Comparison of ENCODE assay signal across 11 cellular contexts in the genomic region with DNA sequence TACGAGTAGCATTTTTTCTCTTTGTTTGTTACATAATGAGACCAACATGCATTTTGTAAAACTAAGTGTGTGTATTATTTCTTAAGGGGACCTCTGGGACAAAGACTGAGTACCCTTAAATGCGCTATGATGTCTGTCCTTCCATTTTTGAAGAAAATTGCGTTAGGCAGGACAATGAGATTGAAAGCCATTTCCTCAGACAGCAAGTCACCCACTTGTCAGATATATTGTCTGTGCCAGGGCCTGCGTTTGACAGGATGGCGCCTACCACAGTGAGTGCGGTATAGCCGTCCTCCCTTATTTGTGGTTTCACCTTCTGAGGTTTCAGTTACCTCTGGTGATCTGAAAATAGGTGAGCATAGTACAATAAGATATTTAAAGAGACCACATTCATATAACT. TPM values are rescaled to one million over a fixed set of nuclear protein-coding genes. Genes with fewer than 3 reads are reported as not detected.
A peak's percentile ranks its signal among the peaks of the same experiment; 100 is the strongest.
DNase-seq lines count a peak whose midpoint lies in the region; ATAC-seq and TF ChIP-seq lines count a peak whose summit lies in the region.
"Had no signal": no experiment of that assay in that cellular context is flagged by ENCODE, and none has a peak within 500 bp of the region (broad histone marks: within the 10 kb centered on the region; RNA-seq: fewer than 3 reads in every experiment).

No MANE protein-coding gene starts in this region.

- H3K4me1 Mint-ChIP-seq in WTC11, result peaks cover 35% of the 10 kb centered on the region

- no peaks in the 10 kb centered on the region for H3K27me3 ChIP-seq in colonic mucosa
- H3K27me3 ChIP-seq: gastrocnemius medialis had no signal

- H3K36me3 ChIP-seq in colonic mucosa, result no peaks in the 10 kb centered on the region
- H3K36me3 ChIP-seq: gastrocnemius medialis had no signal

- H3K4me3 Mint-ChIP-seq in WTC11, result peak overlapping the region; percentile 12; the same call in 1 of the 2 replicates

- H3K36me3 Mint-ChIP-seq in WTC11, result no peaks in the 10 kb centered on the region

- H3K9me3 Mint-ChIP-seq in WTC11, result no peaks in the 10 kb centered on the region

- no peak overlapping the region for H3K4me3 ChIP-seq in colonic mucosa

- no peak for DNase-seq in activated CD4-positive, CD25-positive, alpha-beta regulatory T cell treated with anti-CD3 and anti-CD28 coated beads, Interleukin-2, amount 50 U/mL, for 72 hours
- no peak for DNase-seq in WTC11 (ENCODE audit: low spot score)
- DNase-seq in colonic mucosa, result no peak
- peak in 5 of 6 experiments; percentile 17 to 59 (median 54) for DNase-seq in stimulated activated naive CD4-positive, alpha-beta T cell (lab: John Stamatoyannopoulos, UW)
- no peak for DNase-seq in SKM-1 (lab: John Stamatoyannopoulos, UW; ENCODE audit: unreplicated experiment)
- no peak for DNase-seq in DMS 273 (lab: John Stamatoyannopoulos, UW; ENCODE audit: unreplicated experiment)
- DNase-seq: gastrocnemius medialis, mesendoderm, NCI-H1417 treated with DMSO at 0.1 percent for 48 hours had no signal

- intact Hi-C loops in colonic mucosa (cut with DNase I), result no loop called here

- H3K9me3 ChIP-seq in colonic mucosa, result no peaks in the 10 kb centered on the region
- H3K9me3 ChIP-seq: gastrocnemius medialis had no signal

- CTCF ChIA-PET in WTC11 (lab: Charles Lee), result interaction anchor here (0.6 kb wide), 1 partner anchor 44 kb away, joined by 3 read pairs; no protein-coding TSS in a partner anchor

- H3K9ac ChIP-seq in colonic mucosa (ENCODE audit: low read depth in 2 of 2, low read length in 2 of 2), result peak overlapping the region in 1 of 2 donors; percentile 48

- no peaks in the 10 kb centered on the region for H3K27me3 Mint-ChIP-seq in WTC11 (ENCODE audit: low read depth)

- TF ChIP-seq CTCF in WTC11 (IDR thresholded peaks at IDR 0.05) (no peak), colonic mucosa (IDR thresholded peaks at IDR 0.05) (no peak)

- peaks cover 19% of the 10 kb centered on the region for H3K4me1 ChIP-seq in colonic mucosa

- H3K27ac ChIP-seq in colonic mucosa, result peak overlapping the region; percentile 53

- H3K27ac Mint-ChIP-seq in WTC11, result no peak overlapping the region

- ATAC-seq in activated CD4-positive, CD25-positive, alpha-beta regulatory T cell treated with anti-CD3 and anti-CD28 coated beads, Interleukin-2, amount 50 U/mL, for 24 hours, result peak; percentile 33
- ATAC-seq in WTC11 (no peak), GM18858 (IDR thresholded peaks at IDR 0.05; ENCODE audit: unreplicated experiment) (no peak)
- ATAC-seq: gastrocnemius medialis had no signal

- POLR2A ChIA-PET in WTC11 (lab: Charles Lee), result no interaction called here

TF ChIP-seq in WTC11, 78 proteins besides CTCF, POLR2A, EP300 and RAD21:
- TF ChIP-seq NR3C1 (CRISPR knock-in tag; conservative IDR thresholded peaks at IDR 0.05; ENCODE audit: low read depth) (no peak), FOXP1 (CRISPR knock-in tag; IDR thresholded peaks at IDR 0.05; ENCODE audit: borderline replicate concordance) (no peak), NFYB (CRISPR knock-in tag; conservative IDR thresholded peaks at IDR 0.05; ENCODE audit: low read depth) (no peak), ZNF219 (CRISPR knock-in tag; IDR thresholded peaks at IDR 0.05; ENCODE audit: borderline replicate concordance) (no peak), FOXJ3 (CRISPR knock-in tag; IDR thresholded peaks at IDR 0.05; ENCODE audit: borderline replicate concordance) (no peak), ZNF317 (CRISPR knock-in tag; IDR thresholded peaks at IDR 0.05; ENCODE audit: borderline replicate concordance, low read depth) (no peak), ELF4 (CRISPR knock-in tag; IDR thresholded peaks at IDR 0.05; ENCODE audit: low read depth) (no peak), RORB (CRISPR knock-in tag; IDR thresholded peaks at IDR 0.05) (no peak), NR1H2 (CRISPR knock-in tag; IDR thresholded peaks at IDR 0.05) (no peak), TEAD1 (CRISPR knock-in tag; IDR thresholded peaks at IDR 0.05) (no peak)
- TF ChIP-seq, protein P1, sequence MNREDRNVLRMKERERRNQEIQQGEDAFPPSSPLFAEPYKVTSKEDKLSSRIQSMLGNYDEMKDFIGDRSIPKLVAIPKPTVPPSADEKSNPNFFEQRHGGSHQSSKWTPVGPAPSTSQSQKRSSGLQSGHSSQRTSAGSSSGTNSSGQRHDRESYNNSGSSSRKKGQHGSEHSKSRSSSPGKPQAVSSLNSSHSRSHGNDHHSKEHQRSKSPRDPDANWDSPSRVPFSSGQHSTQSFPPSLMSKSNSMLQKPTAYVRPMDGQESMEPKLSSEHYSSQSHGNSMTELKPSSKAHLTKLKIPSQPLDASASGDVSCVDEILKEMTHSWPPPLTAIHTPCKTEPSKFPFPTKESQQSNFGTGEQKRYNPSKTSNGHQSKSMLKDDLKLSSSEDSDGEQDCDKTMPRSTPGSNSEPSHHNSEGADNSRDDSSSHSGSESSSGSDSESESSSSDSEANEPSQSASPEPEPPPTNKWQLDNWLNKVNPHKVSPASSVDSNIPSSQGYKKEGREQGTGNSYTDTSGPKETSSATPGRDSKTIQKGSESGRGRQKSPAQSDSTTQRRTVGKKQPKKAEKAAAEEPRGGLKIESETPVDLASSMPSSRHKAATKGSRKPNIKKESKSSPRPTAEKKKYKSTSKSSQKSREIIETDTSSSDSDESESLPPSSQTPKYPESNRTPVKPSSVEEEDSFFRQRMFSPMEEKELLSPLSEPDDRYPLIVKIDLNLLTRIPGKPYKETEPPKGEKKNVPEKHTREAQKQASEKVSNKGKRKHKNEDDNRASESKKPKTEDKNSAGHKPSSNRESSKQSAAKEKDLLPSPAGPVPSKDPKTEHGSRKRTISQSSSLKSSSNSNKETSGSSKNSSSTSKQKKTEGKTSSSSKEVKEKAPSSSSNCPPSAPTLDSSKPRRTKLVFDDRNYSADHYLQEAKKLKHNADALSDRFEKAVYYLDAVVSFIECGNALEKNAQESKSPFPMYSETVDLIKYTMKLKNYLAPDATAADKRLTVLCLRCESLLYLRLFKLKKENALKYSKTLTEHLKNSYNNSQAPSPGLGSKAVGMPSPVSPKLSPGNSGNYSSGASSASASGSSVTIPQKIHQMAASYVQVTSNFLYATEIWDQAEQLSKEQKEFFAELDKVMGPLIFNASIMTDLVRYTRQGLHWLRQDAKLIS (CRISPR knock-in tag; IDR thresholded peaks at IDR 0.05; ENCODE audit: borderline replicate concordance), result no peak
- TF ChIP-seq, protein P2, sequence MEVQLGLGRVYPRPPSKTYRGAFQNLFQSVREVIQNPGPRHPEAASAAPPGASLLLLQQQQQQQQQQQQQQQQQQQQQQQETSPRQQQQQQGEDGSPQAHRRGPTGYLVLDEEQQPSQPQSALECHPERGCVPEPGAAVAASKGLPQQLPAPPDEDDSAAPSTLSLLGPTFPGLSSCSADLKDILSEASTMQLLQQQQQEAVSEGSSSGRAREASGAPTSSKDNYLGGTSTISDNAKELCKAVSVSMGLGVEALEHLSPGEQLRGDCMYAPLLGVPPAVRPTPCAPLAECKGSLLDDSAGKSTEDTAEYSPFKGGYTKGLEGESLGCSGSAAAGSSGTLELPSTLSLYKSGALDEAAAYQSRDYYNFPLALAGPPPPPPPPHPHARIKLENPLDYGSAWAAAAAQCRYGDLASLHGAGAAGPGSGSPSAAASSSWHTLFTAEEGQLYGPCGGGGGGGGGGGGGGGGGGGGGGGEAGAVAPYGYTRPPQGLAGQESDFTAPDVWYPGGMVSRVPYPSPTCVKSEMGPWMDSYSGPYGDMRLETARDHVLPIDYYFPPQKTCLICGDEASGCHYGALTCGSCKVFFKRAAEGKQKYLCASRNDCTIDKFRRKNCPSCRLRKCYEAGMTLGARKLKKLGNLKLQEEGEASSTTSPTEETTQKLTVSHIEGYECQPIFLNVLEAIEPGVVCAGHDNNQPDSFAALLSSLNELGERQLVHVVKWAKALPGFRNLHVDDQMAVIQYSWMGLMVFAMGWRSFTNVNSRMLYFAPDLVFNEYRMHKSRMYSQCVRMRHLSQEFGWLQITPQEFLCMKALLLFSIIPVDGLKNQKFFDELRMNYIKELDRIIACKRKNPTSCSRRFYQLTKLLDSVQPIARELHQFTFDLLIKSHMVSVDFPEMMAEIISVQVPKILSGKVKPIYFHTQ (CRISPR knock-in tag; IDR thresholded peaks at IDR 0.05), result no peak
- TF ChIP-seq, protein P3, sequence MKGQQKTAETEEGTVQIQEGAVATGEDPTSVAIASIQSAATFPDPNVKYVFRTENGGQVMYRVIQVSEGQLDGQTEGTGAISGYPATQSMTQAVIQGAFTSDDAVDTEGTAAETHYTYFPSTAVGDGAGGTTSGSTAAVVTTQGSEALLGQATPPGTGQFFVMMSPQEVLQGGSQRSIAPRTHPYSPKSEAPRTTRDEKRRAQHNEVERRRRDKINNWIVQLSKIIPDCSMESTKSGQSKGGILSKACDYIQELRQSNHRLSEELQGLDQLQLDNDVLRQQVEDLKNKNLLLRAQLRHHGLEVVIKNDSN (CRISPR knock-in tag; IDR thresholded peaks at IDR 0.05), result no peak
- TF ChIP-seq, protein P4, sequence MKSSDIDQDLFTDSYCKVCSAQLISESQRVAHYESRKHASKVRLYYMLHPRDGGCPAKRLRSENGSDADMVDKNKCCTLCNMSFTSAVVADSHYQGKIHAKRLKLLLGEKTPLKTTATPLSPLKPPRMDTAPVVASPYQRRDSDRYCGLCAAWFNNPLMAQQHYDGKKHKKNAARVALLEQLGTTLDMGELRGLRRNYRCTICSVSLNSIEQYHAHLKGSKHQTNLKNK (CRISPR knock-in tag; IDR thresholded peaks at IDR 0.05), result no peak
- TF ChIP-seq, protein P5, sequence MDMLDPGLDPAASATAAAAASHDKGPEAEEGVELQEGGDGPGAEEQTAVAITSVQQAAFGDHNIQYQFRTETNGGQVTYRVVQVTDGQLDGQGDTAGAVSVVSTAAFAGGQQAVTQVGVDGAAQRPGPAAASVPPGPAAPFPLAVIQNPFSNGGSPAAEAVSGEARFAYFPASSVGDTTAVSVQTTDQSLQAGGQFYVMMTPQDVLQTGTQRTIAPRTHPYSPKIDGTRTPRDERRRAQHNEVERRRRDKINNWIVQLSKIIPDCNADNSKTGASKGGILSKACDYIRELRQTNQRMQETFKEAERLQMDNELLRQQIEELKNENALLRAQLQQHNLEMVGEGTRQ (CRISPR knock-in tag; IDR thresholded peaks at IDR 0.05), result no peak
- TF ChIP-seq, protein P6, sequence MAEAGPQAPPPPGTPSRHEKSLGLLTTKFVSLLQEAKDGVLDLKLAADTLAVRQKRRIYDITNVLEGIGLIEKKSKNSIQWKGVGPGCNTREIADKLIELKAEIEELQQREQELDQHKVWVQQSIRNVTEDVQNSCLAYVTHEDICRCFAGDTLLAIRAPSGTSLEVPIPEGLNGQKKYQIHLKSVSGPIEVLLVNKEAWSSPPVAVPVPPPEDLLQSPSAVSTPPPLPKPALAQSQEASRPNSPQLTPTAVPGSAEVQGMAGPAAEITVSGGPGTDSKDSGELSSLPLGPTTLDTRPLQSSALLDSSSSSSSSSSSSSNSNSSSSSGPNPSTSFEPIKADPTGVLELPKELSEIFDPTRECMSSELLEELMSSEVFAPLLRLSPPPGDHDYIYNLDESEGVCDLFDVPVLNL (CRISPR knock-in tag; IDR thresholded peaks at IDR 0.05; ENCODE audit: borderline replicate concordance, low read depth), result no peak

RNA-seq across cellular contexts. Expression of a gene that starts 2.2 kb away (rescaled TPM):
- total RNA-seq in WTC11 (2021) (47.1 to 52.3 TPM (median 51.0 TPM) in 3 replicates), colonic mucosa (10 to 100 TPM; 69.4 to 72.5 TPM)

RNA-seq across cellular contexts. Expression of a gene that starts 17.3 kb away (rescaled TPM):
- total RNA-seq in WTC11 (2021) (92.8 to 99.6 TPM (median 94.2 TPM) in 3 replicates), colonic mucosa (100 to 1,000 TPM in 1 of 2 donors, 10 to 100 TPM in 1; 46.4 to 113 TPM)

Comparison
In these comparisons a context has a peak if more than half of its experiments do, and no peak if none do; other contexts are left out.
1. ATAC-seq: peak in activated CD4-positive, CD25-positive, alpha-beta regulatory T cell treated with anti-CD3 and anti-CD28 coated beads, Interleukin-2, amount 50 U/mL, for 24 hours (2 of 2); none in WTC11 (single experiment) and GM18858 (single experiment).
2. DNase-seq: peak in stimulated activated naive CD4-positive, alpha-beta T cell (5 of 6); none in activated CD4-positive, CD25-positive, alpha-beta regulatory T cell treated with anti-CD3 and anti-CD28 coated beads, Interleukin-2, amount 50 U/mL, for 72 hours (single experiment), WTC11 (single experiment), colonic mucosa (single experiment), SKM-1 (single experiment) and DMS 273 (single experiment).